8 cellular contexts compared by ENCODE assay signal in the genomic region with DNA sequence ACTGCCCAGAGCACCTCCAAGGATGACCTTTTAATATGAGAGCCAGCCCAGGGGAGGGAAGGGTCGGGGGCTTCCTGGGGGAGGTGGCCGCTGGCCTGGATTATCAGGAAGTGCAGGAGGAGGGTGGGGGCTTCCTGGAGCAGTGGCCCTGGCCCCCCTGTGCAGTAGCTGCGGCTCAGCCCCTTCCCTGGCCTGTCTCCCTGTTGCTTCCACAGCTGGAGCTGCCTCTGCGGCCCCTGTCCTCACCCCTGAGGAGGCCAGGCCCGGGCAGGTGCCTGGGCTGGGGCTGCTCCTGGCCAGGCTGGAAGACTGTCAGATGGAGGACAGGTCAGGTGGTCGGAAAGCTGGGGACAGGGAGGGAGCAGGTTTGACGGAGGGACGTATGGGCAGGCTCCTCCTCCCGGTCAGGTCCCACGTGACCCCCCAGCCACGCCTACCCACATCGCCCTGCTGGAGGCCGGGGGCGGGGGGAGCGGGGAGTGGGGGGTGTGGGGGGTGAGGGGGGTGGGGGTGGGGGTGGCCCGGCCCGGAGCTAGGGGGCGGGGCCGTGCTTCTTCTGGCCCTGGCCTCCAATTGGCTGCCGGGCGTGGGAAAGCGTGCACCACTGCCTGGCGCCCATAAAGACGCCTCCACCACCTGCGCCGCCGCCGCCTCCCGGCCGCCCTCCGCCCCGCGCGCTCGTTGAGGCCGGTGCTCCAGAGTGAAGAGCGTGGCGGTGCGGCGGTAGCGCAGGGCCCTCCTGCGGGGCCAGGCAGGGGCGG. TPM values are rescaled to one million over a fixed set of nuclear protein-coding genes. Genes with fewer than 3 reads are reported as not detected.
DNase-seq lines count a peak whose midpoint lies in the region; ATAC-seq and TF ChIP-seq lines count a peak whose summit lies in the region.

No MANE protein-coding gene starts in this region.

- H3K9me3 Mint-ChIP-seq in activated naive CD4-positive, alpha-beta T cell treated with anti-CD3 and anti-CD28 coated beads, Interleukin-2, amount 10 ng/mL, durations not matched to agents 7 days and 5 days = no peaks in the 10 kb centered on the region

- no peak for TF ChIP-seq CTCF in LNCaP clone FGC (IDR thresholded peaks at IDR 0.05; ENCODE audit: control insufficient read depth, extremely low read depth, insufficient read depth)
- no peak for TF ChIP-seq CTCF in parathyroid adenoma (IDR thresholded peaks at IDR 0.05)
- no peak for TF ChIP-seq CTCF in tibial artery (IDR thresholded peaks at IDR 0.05)

- H3K4me3 ChIP-seq in LNCaP clone FGC (ENCODE audit: low read depth, low read length) (peak overlapping the region; percentile 70), SJSA1 (peak overlapping the region; percentile 39), parathyroid adenoma (ENCODE audit: low read depth, low read length) (peak overlapping the region; percentile 53), tibial artery (peak overlapping the region; percentile 56 to 64)

- H2AFZ ChIP-seq in parathyroid adenoma = peak overlapping the region; percentile 62

- peak; percentile 32 for ATAC-seq in GM21723 (IDR thresholded peaks at IDR 0.05; ENCODE audit: unreplicated experiment)

- no peaks in the 10 kb centered on the region for H3K27me3 ChIP-seq in SJSA1 (replicated peaks)
- H3K27me3 ChIP-seq in parathyroid adenoma (ENCODE audit: control insufficient read depth, insufficient read depth, low read length) = no peaks in the 10 kb centered on the region
- peaks cover 0 to 56% of the 10 kb centered on the region in 2 donors for H3K27me3 ChIP-seq in tibial artery

- intact Hi-C loops in tibial artery (cut with DNase I; ENCODE audit: low total_unique reads) = loop anchor here (2.0 kb wide), 1 partner anchor 15 kb away; a partner anchor contains a TSS

- H3K36me3 ChIP-seq in SJSA1 (no peaks in the 10 kb centered on the region), parathyroid adenoma (ENCODE audit: control insufficient read depth, insufficient read depth, low read length) (no peaks in the 10 kb centered on the region), tibial artery (no peaks in the 10 kb centered on the region)

- H3K27ac ChIP-seq in SJSA1 (peak overlapping the region; percentile 2; the same call in 1 of the 2 replicates), parathyroid adenoma (peak overlapping the region; percentile 95), tibial artery (peak overlapping the region; percentile 95 to 97)

- CTCF ChIA-PET in activated naive CD4-positive, alpha-beta T cell treated with anti-CD3 and anti-CD28 coated beads, Interleukin-2, amount 10 ng/mL, durations not matched to agents 7 days and 5 days (lab: Charles Lee) = interaction anchor here (0.6 to 1.7 kb wide), 5 partner anchors 10 to 1243 kb away, joined by 3 to 11 read pairs (median 4); a partner anchor contains a TSS

- DNase-seq in DMS53 treated with DMSO at 0.1 percent for 48 hours (lab: John Stamatoyannopoulos, UW; ENCODE audit: unreplicated experiment) (peak; percentile 89), LNCaP clone FGC (ENCODE audit: low read depth) (peak; percentile 88), SJSA1 (ENCODE audit: low read depth in 1 of 2, low spot score in 2 of 2) (peak in 1 of 2 experiments; percentile 86), globus pallidus (ENCODE audit: low spot score) (peak; percentile 71), tibial artery (peak; percentile 88 to 94)
- peak; percentile 93 for DNase-seq in activated naive CD4-positive, alpha-beta T cell treated with anti-CD3 and anti-CD28 coated beads, Interleukin-2, amount 10 ng/mL, durations not matched to agents 7 days and 5 days

- H3K4me1 Mint-ChIP-seq in activated naive CD4-positive, alpha-beta T cell treated with anti-CD3 and anti-CD28 coated beads, Interleukin-2, amount 10 ng/mL, durations not matched to agents 7 days and 5 days = peaks cover 30% of the 10 kb centered on the region

- H3K27me3 Mint-ChIP-seq in activated naive CD4-positive, alpha-beta T cell treated with anti-CD3 and anti-CD28 coated beads, Interleukin-2, amount 10 ng/mL, durations not matched to agents 7 days and 5 days = peaks cover 41% of the 10 kb centered on the region

- H3K27ac Mint-ChIP-seq in activated naive CD4-positive, alpha-beta T cell treated with anti-CD3 and anti-CD28 coated beads, Interleukin-2, amount 10 ng/mL, durations not matched to agents 7 days and 5 days = peak overlapping the region; percentile 97

- H3K4me1 ChIP-seq in SJSA1 (replicated peaks) (peaks cover 40% of the 10 kb centered on the region), parathyroid adenoma (peaks cover 12% of the 10 kb centered on the region), tibial artery (peaks cover 0 to 70% (median 42%) of the 10 kb centered on the region in 4 donors)

- H3K36me3 Mint-ChIP-seq in activated naive CD4-positive, alpha-beta T cell treated with anti-CD3 and anti-CD28 coated beads, Interleukin-2, amount 10 ng/mL, durations not matched to agents 7 days and 5 days = no peaks in the 10 kb centered on the region

- peak overlapping the region; percentile 95 for H3K4me3 Mint-ChIP-seq in activated naive CD4-positive, alpha-beta T cell treated with anti-CD3 and anti-CD28 coated beads, Interleukin-2, amount 10 ng/mL, durations not matched to agents 7 days and 5 days

- no peaks in the 10 kb centered on the region for H3K79me2 ChIP-seq in parathyroid adenoma

- H3K9me3 ChIP-seq in SJSA1 (replicated peaks) = no peaks in the 10 kb centered on the region
- no peaks in the 10 kb centered on the region for H3K9me3 ChIP-seq in parathyroid adenoma (ENCODE audit: control insufficient read depth, low read length)
- H3K9me3 ChIP-seq in tibial artery = no peaks in the 10 kb centered on the region

- no peak overlapping the region for H3K9ac ChIP-seq in parathyroid adenoma

- H3K4me2 ChIP-seq in parathyroid adenoma (ENCODE audit: low read length) = peak overlapping the region; percentile 74

RNA-seq across cellular contexts. Expression of a gene that starts 10.2 kb away (rescaled TPM):
- 8.1 and 22.2 TPM in 2 replicates for total RNA-seq in SJSA1 (2014; rRNA removed; shearing (Covaris generic))

RNA-seq across cellular contexts. Expression of a gene that starts 15.9 kb away (rescaled TPM):
- not detected in 2 replicates for total RNA-seq in SJSA1 (2014; rRNA removed; shearing (Covaris generic))

RNA-seq across cellular contexts. Expression of a gene that starts 19.5 kb away (rescaled TPM):
- total RNA-seq in SJSA1 (2014; rRNA removed; shearing (Covaris generic)) = 36.7 and 39.9 TPM in 2 replicates

RNA-seq across cellular contexts. Expression of a gene that starts 40.6 kb away (rescaled TPM):
- 15.2 and 16.4 TPM in 2 replicates for total RNA-seq in SJSA1 (2014; rRNA removed; shearing (Covaris generic))

Comparison
In these comparisons a context has a peak if more than half of its experiments do, and no peak if none do; other contexts are left out.
1. H3K27ac ChIP-seq: peak in every context shown above with its lines; median percentile 96 in tibial artery; 95 in parathyroid adenoma; 2 in SJSA1.